In genomic region chr20:36647194-36648121, GRCh38 we compare ENCODE assay signal across 1 cellular context.
TF ChIP-seq lines count a peak whose summit lies in the region.

No MANE protein-coding gene starts in this region.

TF ChIP-seq in HepG2, 621 proteins besides CTCF, POLR2A, EP300 and RAD21 (continued from another document and continues in another):
- TF ChIP-seq ZNF878 (CRISPR knock-in tag; IDR thresholded peaks at IDR 0.05) (no peak), ZNF256 (CRISPR knock-in tag; conservative IDR thresholded peaks at IDR 0.05) (no peak), ZNF574 (CRISPR knock-in tag; IDR thresholded peaks at IDR 0.05) (no peak), KMT2A (CRISPR knock-in tag; IDR thresholded peaks at IDR 0.05) (no peak), ZFP36L1 (CRISPR knock-in tag; IDR thresholded peaks at IDR 0.05) (0 out of 2 replicates have a peak, but pooled peaks have one; percentile 19), ZNF670 (CRISPR knock-in tag; IDR thresholded peaks at IDR 0.05; ENCODE audit: borderline replicate concordance) (no peak), ZNF142 (CRISPR knock-in tag; IDR thresholded peaks at IDR 0.05) (no peak; the same call in 1 of the 2 replicates), ZNF224 (CRISPR knock-in tag; IDR thresholded peaks at IDR 0.05) (0 out of 2 replicates have a peak, but pooled peaks have one; percentile 35), NFYC (CRISPR knock-in tag; IDR thresholded peaks at IDR 0.05) (no peak), TCF7L2 (IDR thresholded peaks at IDR 0.05; ENCODE audit: low read depth, low read length) (no peak), ZNF251 (CRISPR knock-in tag; IDR thresholded peaks at IDR 0.05) (no peak), REXO4 (CRISPR knock-in tag; IDR thresholded peaks at IDR 0.05; ENCODE audit: borderline replicate concordance) (no peak), BCL3 (CRISPR knock-in tag; IDR thresholded peaks at IDR 0.05) (no peak), ZZZ3 (CRISPR knock-in tag; IDR thresholded peaks at IDR 0.05; ENCODE audit: borderline replicate concordance) (no peak), HNF4G (IDR thresholded peaks at IDR 0.05; ENCODE audit: borderline replicate concordance, low read depth, low read length) (no peak), HNF4G (CRISPR knock-in tag; IDR thresholded peaks at IDR 0.05; ENCODE audit: borderline replicate concordance, low read depth) (no peak), HNRNPUL1 (IDR thresholded peaks at IDR 0.05; ENCODE audit: low read depth, low read length) (no peak), THRA (CRISPR knock-in tag; IDR thresholded peaks at IDR 0.05; ENCODE audit: borderline replicate concordance) (peak; percentile 12; the same call in 1 of the 2 replicates), TBX2 (CRISPR knock-in tag; IDR thresholded peaks at IDR 0.05; ENCODE audit: borderline replicate concordance) (peak; percentile 88), SNAI1 (CRISPR knock-in tag; IDR thresholded peaks at IDR 0.05; ENCODE audit: borderline replicate concordance) (no peak), POLR2AphosphoS5 (IDR thresholded peaks at IDR 0.05; ENCODE audit: low read depth, low read length) (no peak; the same call in 1 of the 2 replicates), HOXA3 (CRISPR knock-in tag; IDR thresholded peaks at IDR 0.05) (peak; percentile 31; the same call in 1 of the 2 replicates), CSRNP2 (CRISPR knock-in tag; conservative IDR thresholded peaks at IDR 0.05; ENCODE audit: low read depth) (no peak), KDM1A (CRISPR knock-in tag; IDR thresholded peaks at IDR 0.05) (no peak), ZFY (CRISPR knock-in tag; IDR thresholded peaks at IDR 0.05) (peak; percentile 36; the same call in 1 of the 2 replicates), HOMEZ (CRISPR knock-in tag; IDR thresholded peaks at IDR 0.05; ENCODE audit: low read depth) (peak; percentile 68; the same call in 1 of the 2 replicates), ZNF160 (CRISPR knock-in tag; IDR thresholded peaks at IDR 0.05) (no peak), ZBTB21 (CRISPR knock-in tag; IDR thresholded peaks at IDR 0.05) (no peak), ZNF720 (CRISPR knock-in tag; IDR thresholded peaks at IDR 0.05) (no peak), ZNF230 (CRISPR knock-in tag; IDR thresholded peaks at IDR 0.05) (no peak), ZNF335 (CRISPR knock-in tag; IDR thresholded peaks at IDR 0.05) (no peak), ARID4A (CRISPR knock-in tag; IDR thresholded peaks at IDR 0.05; ENCODE audit: borderline replicate concordance) (no peak; the same call in none of the 2 replicates), ZNF570 (CRISPR knock-in tag; IDR thresholded peaks at IDR 0.05; ENCODE audit: borderline replicate concordance) (no peak), TCF12 (IDR thresholded peaks at IDR 0.05) (no peak), TCF12 (CRISPR knock-in tag; IDR thresholded peaks at IDR 0.05) (no peak), ZSCAN25 (CRISPR knock-in tag; IDR thresholded peaks at IDR 0.05) (no peak), ZNF772 (CRISPR knock-in tag; IDR thresholded peaks at IDR 0.05) (no peak), NKX3-1 (CRISPR knock-in tag; IDR thresholded peaks at IDR 0.05) (0 out of 2 replicates have a peak, but pooled peaks have one; percentile 22), MBD4 (IDR thresholded peaks at IDR 0.05; ENCODE audit: borderline replicate concordance, low read length) (no peak), TP53 (CRISPR knock-in tag; conservative IDR thresholded peaks at IDR 0.05) (no peak), SRY (CRISPR knock-in tag; IDR thresholded peaks at IDR 0.05) (0 out of 2 replicates have a peak, but pooled peaks have one; percentile 39), NCOR1 (IDR thresholded peaks at IDR 0.05; ENCODE audit: borderline replicate concordance, low read length) (no peak; the same call in 1 of the 2 replicates), CBFB (CRISPR knock-in tag; IDR thresholded peaks at IDR 0.05) (0 out of 2 replicates have a peak, but pooled peaks have one; percentile 31), ZNF674 (CRISPR knock-in tag; IDR thresholded peaks at IDR 0.05; ENCODE audit: low read depth) (no peak), GMEB2 (CRISPR knock-in tag; IDR thresholded peaks at IDR 0.05; ENCODE audit: low read depth) (no peak), MAF1 (CRISPR knock-in tag; IDR thresholded peaks at IDR 0.05; ENCODE audit: borderline replicate concordance) (no peak)
